In the genomic region with DNA sequence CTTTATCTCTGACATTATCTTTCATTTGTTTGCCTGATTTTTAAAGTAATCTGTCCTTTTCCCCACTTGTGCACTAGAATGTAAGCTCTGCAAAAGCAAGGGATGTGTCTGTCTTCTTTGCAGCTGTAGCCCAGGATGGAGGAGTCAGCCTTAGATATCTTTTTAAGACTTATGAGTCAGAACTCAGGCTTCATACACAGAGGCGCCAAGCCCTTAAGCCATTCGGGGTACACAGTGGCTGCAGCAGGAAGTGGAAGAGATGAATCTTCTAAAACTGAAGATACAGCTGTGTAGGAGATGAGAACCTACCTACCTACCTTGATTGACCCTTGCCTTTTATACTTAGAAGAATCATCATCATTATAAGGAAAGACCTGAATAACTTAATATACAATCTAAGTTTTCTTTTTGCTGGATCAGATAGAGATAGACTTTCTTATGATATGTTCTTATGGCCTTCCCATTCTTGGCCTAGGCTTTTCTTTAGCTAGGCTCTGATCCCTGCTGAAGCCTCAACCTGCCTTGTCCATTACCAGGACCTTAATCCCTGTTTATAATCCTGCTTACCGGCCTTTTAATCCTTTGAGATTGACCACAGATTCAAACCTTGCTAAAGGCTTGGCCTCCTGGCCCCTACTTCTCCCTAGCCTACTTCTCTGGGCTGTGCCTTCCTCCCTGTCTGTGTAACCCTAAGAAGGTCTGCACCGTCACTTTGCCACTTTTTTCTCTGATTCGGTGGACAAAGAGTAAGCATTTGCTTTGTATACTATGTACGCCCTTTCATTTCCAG, we compare ENCODE assay signal across 11 cellular contexts.
DNase-seq lines count a peak whose midpoint lies in the region; ATAC-seq, FAIRE-seq and TF ChIP-seq lines count a peak whose summit lies in the region.
"Had no signal": no experiment of that assay in that cellular context is flagged by ENCODE, and none has a peak within 500 bp of the region (broad histone marks: within the 10 kb centered on the region; RNA-seq: fewer than 3 reads in every experiment).

No MANE protein-coding gene starts in this region.

- POLR2A ChIA-PET in HepG2 (lab: Yijun Ruan, JAX), result no interaction called here

- no peaks in the 10 kb centered on the region for H3K79me2 ChIP-seq in HepG2 (ENCODE audit: insufficient read depth, low read length)

- ATAC-seq in HepG2, result no peak

- H3K4me3 ChIP-seq in HepG2 (replicated peaks in 1 of 3; ENCODE audit: insufficient read depth in 1 of 3, low read depth in 2 of 3, low read length in 3 of 3), result no peak overlapping the region

- TF ChIP-seq POLR2A in HepG2 (IDR thresholded peaks at IDR 0.05; ENCODE audit: insufficient read depth in 1 of 2, low read depth in 2 of 2, low read length in 2 of 2), result no peak

- DNase-seq in D721Med (ENCODE audit: insufficient read length, low spot score), result peak; percentile 28
- peak; percentile 53 for DNase-seq in HTR-8/SVneo (ENCODE audit: insufficient read length, low spot score)
- DNase-seq in activated T-helper 2 cell treated with anti-CD3 and anti-CD28 coated beads, Interferon-gamma antibody, Interleukin-2, Interleukin-4, amounts not matched to agents 10 μg/mL and 5 μg/mL and 100 μg/mL, durations not matched to agents 14 hours and 24 hours and 36 hours (ENCODE audit: low spot score), result no peak
- DNase-seq in kidney glomerular epithelial cell (lab: John Stamatoyannopoulos, UW), result peak; percentile 31
- no peak for DNase-seq in NCI-H1105 treated with DMSO at 0.1 percent for 48 hours (lab: John Stamatoyannopoulos, UW)
- DNase-seq in activated CD8-positive, alpha-beta memory T cell treated with anti-CD3 and anti-CD28 coated beads for 24 hours, result no peak
- DNase-seq in HepG2 (ENCODE audit: low spot score), result no peak
- no peak for DNase-seq in stimulated activated naive CD4-positive, alpha-beta T cell (lab: John Stamatoyannopoulos, UW)
- DNase-seq: NCI-H748 treated with DMSO at 0.1 percent for 48 hours, small intestine had no signal

- no peak for TF ChIP-seq CTCF in D721Med (IDR thresholded peaks at IDR 0.05; ENCODE audit: insufficient read depth, missing control alignments)
- TF ChIP-seq CTCF in HepG2 (CRISPR knock-in tag; IDR thresholded peaks at IDR 0.05), result no peak

- in situ Hi-C loops in HepG2 (cut with HindIII; ENCODE audit: extremely low pct_ligation_motif_present, low pct_unique_long_range_greater_than_20kb), result no loop called here

- no peak overlapping the region for H3K27ac ChIP-seq in HepG2 (ENCODE audit: extremely low read length, insufficient read depth, low read length)

- no peaks in the 10 kb centered on the region for H3K4me1 ChIP-seq in HepG2 (ENCODE audit: insufficient read depth, low read length)

- H4K20me1 ChIP-seq in HepG2 (ENCODE audit: insufficient read depth, low read length), result no peaks in the 10 kb centered on the region

- no peak overlapping the region for H2AFZ ChIP-seq in HepG2 (ENCODE audit: low read length)

- CTCF ChIA-PET in HepG2 (lab: Yijun Ruan, JAX; ENCODE audit: low intra/inter-chr PET ratio, low total read pairs), result no interaction called here

- peak overlapping the region; percentile 1 for H3K27ac Mint-ChIP-seq in activated T-helper 2 cell treated with anti-CD3 and anti-CD28 coated beads, Interferon-gamma antibody, Interleukin-2, Interleukin-4, amounts not matched to agents 10 μg/mL and 5 μg/mL and 100 μg/mL, durations not matched to agents 14 hours and 24 hours and 36 hours
- H3K27ac Mint-ChIP-seq: stimulated activated naive CD8-positive, alpha-beta T cell treated with anti-CD3 and anti-CD28 coated beads, Interleukin-15, Interleukin-2, amounts not matched to agents 100 ng/mL and 50 ng/mL, for 24 hours had no signal

- no peaks in the 10 kb centered on the region for H3K36me3 ChIP-seq in HepG2 (replicated peaks in 1 of 2; ENCODE audit: control insufficient read depth in 1 of 2, insufficient read depth in 2 of 2, low read length in 2 of 2)

- 49% methylated on average over 6 of the region's 6 CpGs for WGBS in HepG2 (ENCODE audit: low lambda C conversion rate)

- TF ChIP-seq RAD21 in HepG2 (CRISPR knock-in tag; IDR thresholded peaks at IDR 0.05), result no peak

- H3K9me3 ChIP-seq in HepG2 (ENCODE audit: low read length), result no peaks in the 10 kb centered on the region

- no peak overlapping the region for H3K4me3 Mint-ChIP-seq in activated T-helper 2 cell treated with anti-CD3 and anti-CD28 coated beads, Interferon-gamma antibody, Interleukin-2, Interleukin-4, amounts not matched to agents 10 μg/mL and 5 μg/mL and 100 μg/mL, durations not matched to agents 14 hours and 24 hours and 36 hours (ENCODE audit: low read depth)
- H3K4me3 Mint-ChIP-seq: stimulated activated naive CD8-positive, alpha-beta T cell treated with anti-CD3 and anti-CD28 coated beads, Interleukin-15, Interleukin-2, amounts not matched to agents 100 ng/mL and 50 ng/mL, for 24 hours had no signal

- H3K9ac ChIP-seq in HepG2 (ENCODE audit: insufficient read depth, low read depth, low read length), result no peak overlapping the region

- BruUV-seq in HepG2 (replicated peaks; lab: Mats Ljungman, UMichigan), result no TSS peak

- TF ChIP-seq EP300 in HepG2 (IDR thresholded peaks at IDR 0.05; ENCODE audit: low read depth in 2 of 2, low read length in 2 of 2) (no peak), HepG2 (CRISPR knock-in tag; IDR thresholded peaks at IDR 0.05; ENCODE audit: borderline replicate concordance) (no peak)

- no peaks in the 10 kb centered on the region for H3K9me3 Mint-ChIP-seq in activated T-helper 2 cell treated with anti-CD3 and anti-CD28 coated beads, Interferon-gamma antibody, Interleukin-2, Interleukin-4, amounts not matched to agents 10 μg/mL and 5 μg/mL and 100 μg/mL, durations not matched to agents 14 hours and 24 hours and 36 hours
- H3K9me3 Mint-ChIP-seq: stimulated activated naive CD8-positive, alpha-beta T cell treated with anti-CD3 and anti-CD28 coated beads, Interleukin-15, Interleukin-2, amounts not matched to agents 100 ng/mL and 50 ng/mL, for 24 hours had no signal

- intact Hi-C loops in activated T-helper 2 cell treated with anti-CD3 and anti-CD28 coated beads, Interferon-gamma antibody, Interleukin-2, Interleukin-4, amounts not matched to agents 10 μg/mL and 5 μg/mL and 100 μg/mL, durations not matched to agents 14 hours and 24 hours and 36 hours (cut with micrococcal nuclease), result loop anchor here (5.0 kb wide), 2 partner anchors 35 to 40 kb away; no protein-coding TSS in a partner anchor
- intact Hi-C loops in HepG2 (cut with micrococcal nuclease; ENCODE audit: unreplicated experiment), result no loop called here

- FAIRE-seq in D721Med (lab: Jason Lieb, UNC) (peak; percentile 6), HTR-8/SVneo (lab: Jason Lieb, UNC) (peak; percentile 64), HepG2 (lab: Jason Lieb, UNC) (no peak)
- FAIRE-seq: small intestine had no signal

- no peaks in the 10 kb centered on the region for H3K27me3 Mint-ChIP-seq in activated T-helper 2 cell treated with anti-CD3 and anti-CD28 coated beads, Interferon-gamma antibody, Interleukin-2, Interleukin-4, amounts not matched to agents 10 μg/mL and 5 μg/mL and 100 μg/mL, durations not matched to agents 14 hours and 24 hours and 36 hours (ENCODE audit: low read depth)
- H3K27me3 Mint-ChIP-seq: stimulated activated naive CD8-positive, alpha-beta T cell treated with anti-CD3 and anti-CD28 coated beads, Interleukin-15, Interleukin-2, amounts not matched to agents 100 ng/mL and 50 ng/mL, for 24 hours had no signal

- no peaks in the 10 kb centered on the region; a peak in 1 of 5 replicates for H3K27me3 ChIP-seq in HepG2 (ENCODE audit: control insufficient read depth in 1 of 2, insufficient read depth in 2 of 2, low read length in 2 of 2)

- H3K4me1 Mint-ChIP-seq in activated T-helper 2 cell treated with anti-CD3 and anti-CD28 coated beads, Interferon-gamma antibody, Interleukin-2, Interleukin-4, amounts not matched to agents 10 μg/mL and 5 μg/mL and 100 μg/mL, durations not matched to agents 14 hours and 24 hours and 36 hours (ENCODE audit: low read depth), result peaks cover 40% of the 10 kb centered on the region

- H3K36me3 Mint-ChIP-seq in activated T-helper 2 cell treated with anti-CD3 and anti-CD28 coated beads, Interferon-gamma antibody, Interleukin-2, Interleukin-4, amounts not matched to agents 10 μg/mL and 5 μg/mL and 100 μg/mL, durations not matched to agents 14 hours and 24 hours and 36 hours (ENCODE audit: low read depth), result no peaks in the 10 kb centered on the region

- H3K4me2 ChIP-seq in HepG2 (ENCODE audit: low read depth, low read length), result no peak overlapping the region

TF ChIP-seq in HepG2, 621 proteins besides CTCF, POLR2A, EP300 and RAD21:
- TF ChIP-seq PHF5A (CRISPR knock-in tag; IDR thresholded peaks at IDR 0.05; ENCODE audit: low read depth, unreplicated experiment) (no peak), PATZ1 (CRISPR knock-in tag; IDR thresholded peaks at IDR 0.05) (no peak), TP53 (CRISPR knock-in tag; conservative IDR thresholded peaks at IDR 0.05) (no peak), ZMYM3 (CRISPR knock-in tag; IDR thresholded peaks at IDR 0.05) (no peak), KLF15 (CRISPR knock-in tag; IDR thresholded peaks at IDR 0.05; ENCODE audit: borderline replicate concordance) (no peak)
TF ChIP-seq in HepG2: peak in this region for 0.

Comparison
In these comparisons a context has a peak if more than half of its experiments do, and no peak if none do; other contexts are left out.
1. DNase-seq: peak in D721Med (single experiment), HTR-8/SVneo (single experiment) and kidney glomerular epithelial cell (single experiment); none in activated T-helper 2 cell treated with anti-CD3 and anti-CD28 coated beads, Interferon-gamma antibody, Interleukin-2, Interleukin-4, amounts not matched to agents 10 μg/mL and 5 μg/mL and 100 μg/mL, durations not matched to agents 14 hours and 24 hours and 36 hours (single experiment), NCI-H1105 treated with DMSO at 0.1 percent for 48 hours (single experiment), activated CD8-positive, alpha-beta memory T cell treated with anti-CD3 and anti-CD28 coated beads for 24 hours (single experiment), HepG2 (single experiment) and stimulated activated naive CD4-positive, alpha-beta T cell (0 of 6).